1 cellular context compared by ENCODE assay signal in the genomic region with DNA sequence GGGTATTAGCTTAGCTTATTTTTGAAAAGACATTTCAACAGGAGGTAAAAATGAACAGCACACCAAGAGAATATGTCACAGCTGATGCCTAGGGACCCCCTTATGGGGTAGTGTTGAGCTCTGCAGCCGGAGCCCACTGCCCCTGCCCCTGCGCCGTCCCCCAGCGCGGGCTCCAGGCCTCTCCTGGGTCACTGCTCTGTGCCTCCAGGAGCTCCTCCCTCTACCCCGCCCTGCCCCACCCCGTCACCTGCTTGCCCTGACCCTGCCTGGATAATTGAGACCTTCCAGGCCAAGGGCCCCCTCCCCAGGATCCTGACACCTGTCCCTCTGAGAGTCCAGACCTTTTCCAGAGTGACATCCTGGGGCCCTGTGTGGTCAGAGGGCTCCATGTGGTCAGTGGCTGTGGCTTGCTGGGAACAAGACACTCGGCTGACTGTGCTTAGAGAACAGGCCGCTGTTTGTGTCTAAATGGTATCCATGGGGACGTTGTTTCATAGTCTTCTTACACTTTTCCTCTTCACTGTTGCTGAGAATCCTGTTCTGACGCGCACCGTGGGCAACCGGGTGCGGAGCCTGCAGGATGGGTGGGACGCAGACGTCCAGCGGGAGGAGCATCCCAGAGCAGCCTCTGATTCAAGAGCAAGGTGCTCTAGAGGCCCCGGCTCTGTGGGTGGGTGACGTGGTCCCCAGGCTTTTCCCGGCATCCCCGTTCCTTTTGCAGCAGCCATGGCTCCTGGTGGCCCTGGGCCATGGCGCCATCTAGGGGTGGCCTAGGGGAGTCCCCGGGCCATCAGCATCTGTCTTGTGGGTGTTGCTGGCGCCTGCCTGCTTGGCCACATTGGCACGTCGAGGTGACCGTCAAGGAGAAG.
A peak's percentile ranks its signal among the peaks of the same experiment; 100 is the strongest.
TF ChIP-seq lines count a peak whose summit lies in the region.

No MANE protein-coding gene starts in this region.

TF ChIP-seq in HepG2, 621 proteins besides CTCF, POLR2A, EP300 and RAD21 (continued from another document and continues in another):
- peak; percentile 52; the same call in 1 of the 2 replicates for TF ChIP-seq ZNF710 (CRISPR knock-in tag; IDR thresholded peaks at IDR 0.05; ENCODE audit: borderline replicate concordance)
- TF ChIP-seq IKZF5 (CRISPR knock-in tag; IDR thresholded peaks at IDR 0.05), result peak; percentile 57; the same call in 1 of the 2 replicates
- TF ChIP-seq, protein P1, sequence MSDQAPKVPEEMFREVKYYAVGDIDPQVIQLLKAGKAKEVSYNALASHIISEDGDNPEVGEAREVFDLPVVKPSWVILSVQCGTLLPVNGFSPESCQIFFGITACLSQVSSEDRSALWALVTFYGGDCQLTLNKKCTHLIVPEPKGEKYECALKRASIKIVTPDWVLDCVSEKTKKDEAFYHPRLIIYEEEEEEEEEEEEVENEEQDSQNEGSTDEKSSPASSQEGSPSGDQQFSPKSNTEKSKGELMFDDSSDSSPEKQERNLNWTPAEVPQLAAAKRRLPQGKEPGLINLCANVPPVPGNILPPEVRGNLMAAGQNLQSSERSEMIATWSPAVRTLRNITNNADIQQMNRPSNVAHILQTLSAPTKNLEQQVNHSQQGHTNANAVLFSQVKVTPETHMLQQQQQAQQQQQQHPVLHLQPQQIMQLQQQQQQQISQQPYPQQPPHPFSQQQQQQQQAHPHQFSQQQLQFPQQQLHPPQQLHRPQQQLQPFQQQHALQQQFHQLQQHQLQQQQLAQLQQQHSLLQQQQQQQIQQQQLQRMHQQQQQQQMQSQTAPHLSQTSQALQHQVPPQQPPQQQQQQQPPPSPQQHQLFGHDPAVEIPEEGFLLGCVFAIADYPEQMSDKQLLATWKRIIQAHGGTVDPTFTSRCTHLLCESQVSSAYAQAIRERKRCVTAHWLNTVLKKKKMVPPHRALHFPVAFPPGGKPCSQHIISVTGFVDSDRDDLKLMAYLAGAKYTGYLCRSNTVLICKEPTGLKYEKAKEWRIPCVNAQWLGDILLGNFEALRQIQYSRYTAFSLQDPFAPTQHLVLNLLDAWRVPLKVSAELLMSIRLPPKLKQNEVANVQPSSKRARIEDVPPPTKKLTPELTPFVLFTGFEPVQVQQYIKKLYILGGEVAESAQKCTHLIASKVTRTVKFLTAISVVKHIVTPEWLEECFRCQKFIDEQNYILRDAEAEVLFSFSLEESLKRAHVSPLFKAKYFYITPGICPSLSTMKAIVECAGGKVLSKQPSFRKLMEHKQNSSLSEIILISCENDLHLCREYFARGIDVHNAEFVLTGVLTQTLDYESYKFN (CRISPR knock-in tag; conservative IDR thresholded peaks at IDR 0.05), result no peak
- no peak; the same call in 1 of the 2 replicates for TF ChIP-seq MAZ (IDR thresholded peaks at IDR 0.05; ENCODE audit: borderline replicate concordance, low read depth, low read length)
- TF ChIP-seq MAZ (CRISPR knock-in tag; IDR thresholded peaks at IDR 0.05; ENCODE audit: low read depth), result peak; percentile 46
- TF ChIP-seq SOX5 (CRISPR knock-in tag; IDR thresholded peaks at IDR 0.05; ENCODE audit: borderline replicate concordance), result no peak
- TF ChIP-seq, protein P2, sequence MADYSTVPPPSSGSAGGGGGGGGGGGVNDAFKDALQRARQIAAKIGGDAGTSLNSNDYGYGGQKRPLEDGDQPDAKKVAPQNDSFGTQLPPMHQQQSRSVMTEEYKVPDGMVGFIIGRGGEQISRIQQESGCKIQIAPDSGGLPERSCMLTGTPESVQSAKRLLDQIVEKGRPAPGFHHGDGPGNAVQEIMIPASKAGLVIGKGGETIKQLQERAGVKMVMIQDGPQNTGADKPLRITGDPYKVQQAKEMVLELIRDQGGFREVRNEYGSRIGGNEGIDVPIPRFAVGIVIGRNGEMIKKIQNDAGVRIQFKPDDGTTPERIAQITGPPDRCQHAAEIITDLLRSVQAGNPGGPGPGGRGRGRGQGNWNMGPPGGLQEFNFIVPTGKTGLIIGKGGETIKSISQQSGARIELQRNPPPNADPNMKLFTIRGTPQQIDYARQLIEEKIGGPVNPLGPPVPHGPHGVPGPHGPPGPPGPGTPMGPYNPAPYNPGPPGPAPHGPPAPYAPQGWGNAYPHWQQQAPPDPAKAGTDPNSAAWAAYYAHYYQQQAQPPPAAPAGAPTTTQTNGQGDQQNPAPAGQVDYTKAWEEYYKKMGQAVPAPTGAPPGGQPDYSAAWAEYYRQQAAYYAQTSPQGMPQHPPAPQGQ (CRISPR knock-in tag; IDR thresholded peaks at IDR 0.05; ENCODE audit: borderline replicate concordance), result no peak
- TF ChIP-seq NCOA2 (CRISPR knock-in tag; IDR thresholded peaks at IDR 0.05), result no peak
- TF ChIP-seq MED8 (CRISPR knock-in tag; IDR thresholded peaks at IDR 0.05; ENCODE audit: insufficient replicate concordance), result no peak
- TF ChIP-seq MAFG (CRISPR knock-in tag; IDR thresholded peaks at IDR 0.05), result no peak
- no peak for TF ChIP-seq ZBTB14 (CRISPR knock-in tag; IDR thresholded peaks at IDR 0.05)
- no peak for TF ChIP-seq RFX5 (IDR thresholded peaks at IDR 0.05; ENCODE audit: low read depth, low read length)
- TF ChIP-seq MXD1 (CRISPR knock-in tag; IDR thresholded peaks at IDR 0.05), result peak; percentile 60; the same call in 1 of the 2 replicates
- no peak for TF ChIP-seq PREB (CRISPR knock-in tag; IDR thresholded peaks at IDR 0.05)
- no peak for TF ChIP-seq NKX3-1 (CRISPR knock-in tag; IDR thresholded peaks at IDR 0.05)
- TF ChIP-seq ZNF263 (CRISPR knock-in tag; IDR thresholded peaks at IDR 0.05), result peak; percentile 40; the same call in 1 of the 2 replicates
- TF ChIP-seq STAG1 (CRISPR knock-in tag; IDR thresholded peaks at IDR 0.05), result peak; percentile 82
- TF ChIP-seq MNT (IDR thresholded peaks at IDR 0.05), result no peak
- no peak for TF ChIP-seq HOXA9 (CRISPR knock-in tag; IDR thresholded peaks at IDR 0.05; ENCODE audit: borderline replicate concordance)
- TF ChIP-seq ZKSCAN1 (IDR thresholded peaks at IDR 0.05; ENCODE audit: low read length), result no peak
- no peak for TF ChIP-seq MAFF (IDR thresholded peaks at IDR 0.05; ENCODE audit: low read depth, low read length)
- no peak for TF ChIP-seq ZNF253 (CRISPR knock-in tag; IDR thresholded peaks at IDR 0.05; ENCODE audit: borderline replicate concordance)
- no peak for TF ChIP-seq CBFB (CRISPR knock-in tag; IDR thresholded peaks at IDR 0.05)
- TF ChIP-seq ATF2 (CRISPR knock-in tag; IDR thresholded peaks at IDR 0.05), result peak; percentile 43; the same call in 1 of the 2 replicates
- TF ChIP-seq MYPOP (CRISPR knock-in tag; IDR thresholded peaks at IDR 0.05), result no peak
- TF ChIP-seq ATF3 (CRISPR knock-in tag; IDR thresholded peaks at IDR 0.05), result 0 out of 2 replicates have a peak, but pooled peaks have one; percentile 44
- TF ChIP-seq REXO4 (CRISPR knock-in tag; IDR thresholded peaks at IDR 0.05; ENCODE audit: borderline replicate concordance), result no peak
- TF ChIP-seq LCORL (IDR thresholded peaks at IDR 0.05), result no peak
- TF ChIP-seq LCORL (CRISPR knock-in tag; IDR thresholded peaks at IDR 0.05), result peak; percentile 32; the same call in 1 of the 2 replicates
- TF ChIP-seq, protein P3, sequence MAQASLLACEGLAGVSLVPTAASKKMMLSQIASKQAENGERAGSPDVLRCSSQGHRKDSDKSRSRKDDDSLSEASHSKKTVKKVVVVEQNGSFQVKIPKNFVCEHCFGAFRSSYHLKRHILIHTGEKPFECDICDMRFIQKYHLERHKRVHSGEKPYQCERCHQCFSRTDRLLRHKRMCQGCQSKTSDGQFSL (CRISPR knock-in tag; IDR thresholded peaks at IDR 0.05), result no peak
- TF ChIP-seq, protein P4, sequence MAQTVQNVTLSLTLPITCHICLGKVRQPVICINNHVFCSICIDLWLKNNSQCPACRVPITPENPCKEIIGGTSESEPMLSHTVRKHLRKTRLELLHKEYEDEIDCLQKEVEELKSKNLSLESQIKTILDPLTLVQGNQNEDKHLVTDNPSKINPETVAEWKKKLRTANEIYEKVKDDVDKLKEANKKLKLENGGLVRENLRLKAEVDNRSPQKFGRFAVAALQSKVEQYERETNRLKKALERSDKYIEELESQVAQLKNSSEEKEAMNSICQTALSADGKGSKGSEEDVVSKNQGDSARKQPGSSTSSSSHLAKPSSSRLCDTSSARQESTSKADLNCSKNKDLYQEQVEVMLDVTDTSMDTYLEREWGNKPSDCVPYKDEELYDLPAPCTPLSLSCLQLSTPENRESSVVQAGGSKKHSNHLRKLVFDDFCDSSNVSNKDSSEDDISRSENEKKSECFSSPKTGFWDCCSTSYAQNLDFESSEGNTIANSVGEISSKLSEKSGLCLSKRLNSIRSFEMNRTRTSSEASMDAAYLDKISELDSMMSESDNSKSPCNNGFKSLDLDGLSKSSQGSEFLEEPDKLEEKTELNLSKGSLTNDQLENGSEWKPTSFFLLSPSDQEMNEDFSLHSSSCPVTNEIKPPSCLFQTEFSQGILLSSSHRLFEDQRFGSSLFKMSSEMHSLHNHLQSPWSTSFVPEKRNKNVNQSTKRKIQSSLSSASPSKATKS (CRISPR knock-in tag; IDR thresholded peaks at IDR 0.05), result no peak
- TF ChIP-seq ARNTL (CRISPR knock-in tag; IDR thresholded peaks at IDR 0.05), result no peak
- no peak for TF ChIP-seq ZNF629 (CRISPR knock-in tag; conservative IDR thresholded peaks at IDR 0.05)
- TF ChIP-seq ZNF816 (CRISPR knock-in tag; IDR thresholded peaks at IDR 0.05; ENCODE audit: borderline replicate concordance), result no peak
